In genomic region chr20:59421920-59422637, GRCh38 we compare ENCODE assay signal across 13 cellular contexts.
DNase-seq lines count a peak whose midpoint lies in the region; ATAC-seq and FAIRE-seq lines count a peak whose summit lies in the region.
"Had no signal": no experiment of that assay in that cellular context is flagged by ENCODE, and none has a peak within 500 bp of the region (broad histone marks: within the 10 kb centered on the region; RNA-seq: fewer than 3 reads in every experiment).

No MANE protein-coding gene starts in this region.

- DNase-seq in Right ventricle myocardium superior (no peak), cardiac septum (ENCODE audit: low spot score) (no peak), HTR-8/SVneo (ENCODE audit: insufficient read length, low spot score) (no peak), mesenteric fat pad (ENCODE audit: low spot score) (peak; percentile 45), sciatic nerve (ENCODE audit: low spot score) (no peak), pons (ENCODE audit: low spot score) (no peak), NCI-H526 treated with DMSO at 0.1 percent for 48 hours (lab: John Stamatoyannopoulos, UW) (no peak)
- no peak for DNase-seq in activated effector memory CD4-positive, alpha-beta T cell treated with Interleukin-2 at 50 U/mL for 16 hours
- DNase-seq: Calu3; CD8-positive, alpha-beta T cell; DMS79 treated with DMSO at 0.1 percent for 48 hours; GF-D8; GM23248 had no signal

- ATAC-seq in Right ventricle myocardium superior (ENCODE audit: poor library complexity): peak; percentile 48
- ATAC-seq in sciatic nerve: peak; percentile 91
- ATAC-seq: CD8-positive, alpha-beta T cell had no signal

- intact Hi-C loops in Right ventricle myocardium superior (cut with DNase I): no loop called here
- intact Hi-C loops in cardiac septum (cut with DNase I): no loop called here
- intact Hi-C loops in sciatic nerve (cut with DNase I): no loop called here

- FAIRE-seq in HTR-8/SVneo (lab: Jason Lieb, UNC): peak; percentile 20
